In genomic region chr2:9797681-9798556, GRCh38 we compare ENCODE assay signal across 19 cellular contexts. TPM values are rescaled to one million over a fixed set of nuclear protein-coding genes. Genes with fewer than 3 reads are reported as not detected.
A peak's percentile ranks its signal among the peaks of the same experiment; 100 is the strongest.
DNase-seq lines count a peak whose midpoint lies in the region; ATAC-seq and TF ChIP-seq lines count a peak whose summit lies in the region.
"Had no signal": no experiment of that assay in that cellular context is flagged by ENCODE, and none has a peak within 500 bp of the region (broad histone marks: within the 10 kb centered on the region; RNA-seq: fewer than 3 reads in every experiment).

No MANE protein-coding gene starts in this region.

- H2AK5ac ChIP-seq in trophoblast cell (ENCODE audit: low read length), result no peak overlapping the region

- peak overlapping the region; percentile 23 for H2BK120ac ChIP-seq in trophoblast cell (ENCODE audit: insufficient read depth, low read length, poor library complexity)

- peak overlapping the region; percentile 32 for H3K4me2 ChIP-seq in trophoblast cell (ENCODE audit: low read length)
- H3K4me2 ChIP-seq: A549 had no signal

- peak overlapping the region; percentile 80 to 99 for H3K27ac ChIP-seq in esophagus (ENCODE audit: low read depth in 2 of 2, low read length in 1 of 2)
- peak overlapping the region; percentile 49 for H3K27ac ChIP-seq in trophoblast cell (ENCODE audit: low read depth, low read length)
- no peak overlapping the region for H3K27ac ChIP-seq in ascending aorta
- H3K27ac ChIP-seq: gastroesophageal sphincter had no signal

- H4K91ac ChIP-seq in trophoblast cell (ENCODE audit: low read depth, low read length), result peak overlapping the region; percentile 28

- no peak for TF ChIP-seq CTCF in ascending aorta (IDR thresholded peaks at IDR 0.05)

- ATAC-seq in SK-N-SH treated with all-trans-retinoic acid at 6 μM for 48 hours, result no peak
- ATAC-seq: A549; gastroesophageal sphincter; sciatic nerve; stimulated activated naive CD8-positive, alpha-beta T cell treated with anti-CD3 and anti-CD28 coated beads, Interleukin-15, Interleukin-2, amounts not matched to agents 100 U/mL and 50 U/mL, for 24 hours had no signal

- H3K4me3 ChIP-seq in esophagus (ENCODE audit: low read depth in 1 of 2, low read length in 2 of 2) (no peak overlapping the region), trophoblast cell (ENCODE audit: low read depth, low read length) (no peak overlapping the region), ascending aorta (no peak overlapping the region)
- H3K4me3 ChIP-seq: A549, gastroesophageal sphincter, HAP-1 had no signal

- no peak overlapping the region for H2AFZ ChIP-seq in trophoblast cell (ENCODE audit: insufficient read depth, low read length, poor library complexity)

- peak overlapping the region; percentile 2 for H2BK5ac ChIP-seq in trophoblast cell (ENCODE audit: low read depth, low read length, poor library complexity)

- H3K27me3 ChIP-seq in esophagus (ENCODE audit: control insufficient read depth in 1 of 2, insufficient read depth in 2 of 2, low read length in 2 of 2) (no peaks in the 10 kb centered on the region), trophoblast cell (ENCODE audit: insufficient read depth, low read length) (no peaks in the 10 kb centered on the region), ascending aorta (no peaks in the 10 kb centered on the region)
- H3K27me3 ChIP-seq: gastroesophageal sphincter had no signal

- DNase-seq in NCI-H510A treated with DMSO at 0.1 percent for 48 hours (lab: John Stamatoyannopoulos, UW), result peak; percentile 21
- no peak for DNase-seq in NCI-H510A (lab: John Stamatoyannopoulos, UW)
- DNase-seq in NCI-H526 (lab: John Stamatoyannopoulos, UW), result peak; percentile 21 to 66
- peak; percentile 80 to 83 for DNase-seq in trophoblast cell
- no peak for DNase-seq in hypothalamus (lab: John Stamatoyannopoulos, UW)
- no peak for DNase-seq in ascending aorta (ENCODE audit: low spot score in 2 of 2)
- DNase-seq: activated gamma-delta T cell; effector memory CD4-positive, alpha-beta T cell; KBM-7; kidney glomerular epithelial cell; naive B cell; stimulated activated naive CD8-positive, alpha-beta T cell treated with anti-CD3 and anti-CD28 coated beads, Interleukin-15, Interleukin-2, amounts not matched to agents 100 U/mL and 50 U/mL, for 24 hours; T-helper 9 cell had no signal

- no peak overlapping the region for H3K9ac ChIP-seq in trophoblast cell (ENCODE audit: low read length)

- H2BK12ac ChIP-seq in trophoblast cell (ENCODE audit: low read length), result no peak overlapping the region

- no peak overlapping the region for H4K12ac ChIP-seq in trophoblast cell (ENCODE audit: low read depth, low read length)

- WGBS in esophagus, 2 donors, result 47 to 50% methylated on average over 18 of the region's 18 CpGs
- WGBS in trophoblast cell (ENCODE audit: extremely low coverage, insufficient coverage, insufficient read length), result no CpG with 5 or more reads among the region's 18 CpGs

- peaks cover 3 to 40% of the 10 kb centered on the region in 2 donors for H3K4me1 ChIP-seq in esophagus (ENCODE audit: control insufficient read depth in 2 of 2, insufficient read depth in 2 of 2, low read length in 1 of 2)
- H3K4me1 ChIP-seq in trophoblast cell (ENCODE audit: control insufficient read depth in 1 of 2, insufficient read depth in 2 of 2, low read length in 2 of 2), result peaks cover 36 to 42% of the 10 kb centered on the region in 2 experiments
- peaks cover 0 to 17% of the 10 kb centered on the region in 2 donors for H3K4me1 ChIP-seq in ascending aorta

- H3K4ac ChIP-seq in trophoblast cell (ENCODE audit: low read depth, low read length), result no peak overlapping the region

- H3K36me3 ChIP-seq in esophagus (ENCODE audit: control insufficient read depth in 2 of 2, insufficient read depth in 2 of 2, low read length in 1 of 2) (no peaks in the 10 kb centered on the region), trophoblast cell (ENCODE audit: control insufficient read depth in 1 of 2, insufficient read depth in 2 of 2, low read length in 2 of 2) (no peaks in the 10 kb centered on the region), ascending aorta (no peaks in the 10 kb centered on the region)
- H3K36me3 ChIP-seq: gastroesophageal sphincter, HAP-1 had no signal

- H3K79me1 ChIP-seq in trophoblast cell (ENCODE audit: low read length), result peaks cover 27% of the 10 kb centered on the region

- peak overlapping the region; percentile 8 for H4K8ac ChIP-seq in trophoblast cell (ENCODE audit: low read depth, low read length)

- peak overlapping the region; percentile 3 for H3K18ac ChIP-seq in trophoblast cell (ENCODE audit: low read length)

- no peak overlapping the region for H3K23ac ChIP-seq in trophoblast cell (ENCODE audit: low read length)

- intact Hi-C loops in ascending aorta (cut with DNase I), result loop anchor here (5.0 kb wide), 1 partner anchor 44 kb away; the partner anchor contains the start of gene TAF1B

- no peaks in the 10 kb centered on the region for H3K9me3 ChIP-seq in esophagus (ENCODE audit: control insufficient read depth in 2 of 2, insufficient read depth in 1 of 2, low read depth in 1 of 2, low read length in 1 of 2)
- H3K9me3 ChIP-seq in trophoblast cell (ENCODE audit: insufficient read depth, low read depth, low read length), result no peaks in the 10 kb centered on the region
- H3K9me3 ChIP-seq in ascending aorta, result no peaks in the 10 kb centered on the region
- H3K9me3 ChIP-seq: A549, gastroesophageal sphincter, HAP-1 had no signal

- peaks cover 6% of the 10 kb centered on the region for H3K79me2 ChIP-seq in trophoblast cell (ENCODE audit: control insufficient read depth, insufficient read depth, low read length, poor library complexity)

- peak overlapping the region; percentile 26 for H3K14ac ChIP-seq in trophoblast cell (ENCODE audit: low read length)

TF ChIP-seq in SK-N-SH treated with all-trans-retinoic acid at 6 μM for 48 hours, 23 proteins besides CTCF, POLR2A, EP300 and RAD21:
- TF ChIP-seq ZNF8 (CRISPR knock-in tag; IDR thresholded peaks at IDR 0.05) (no peak), TOX (CRISPR knock-in tag; IDR thresholded peaks at IDR 0.05; ENCODE audit: borderline replicate concordance) (no peak), OSR1 (CRISPR knock-in tag; IDR thresholded peaks at IDR 0.05) (no peak), ZNF70 (CRISPR knock-in tag; IDR thresholded peaks at IDR 0.05) (no peak), TSHZ2 (CRISPR knock-in tag; IDR thresholded peaks at IDR 0.05) (no peak)

RNA-seq across cellular contexts. Expression of gene TAF1B, which starts 45.4 kb away (rescaled TPM):
- 1 to 10 TPM; 5.7 to 7.9 TPM for polyA plus RNA-seq in esophagus
- 20.9 and 23.2 TPM in 2 replicates for polyA plus RNA-seq in trophoblast cell (2013)
- total RNA-seq in ascending aorta, result 58.5 TPM

Comparison
In these comparisons a context has a peak if more than half of its experiments do, and no peak if none do; other contexts are left out.
1. DNase-seq: peak in NCI-H510A treated with DMSO at 0.1 percent for 48 hours (single experiment), NCI-H526 (2 of 2) and trophoblast cell (2 of 2); none in NCI-H510A (single experiment), hypothalamus (0 of 51) and ascending aorta (0 of 2).
2. H3K27ac ChIP-seq: peak in esophagus (2 of 2) and trophoblast cell (single experiment); none in ascending aorta (0 of 2).